ENCODE assay signal across 10 cellular contexts in genomic region chr5:143592648-143593047, GRCh38.
DNase-seq lines count a peak whose midpoint lies in the region; ATAC-seq, FAIRE-seq and TF ChIP-seq lines count a peak whose summit lies in the region.
"Had no signal": no experiment of that assay in that cellular context is flagged by ENCODE, and none has a peak within 500 bp of the region (broad histone marks: within the 10 kb centered on the region; RNA-seq: fewer than 3 reads in every experiment).

No MANE protein-coding gene starts in this region.

- in situ Hi-C loops in HAP-1 (cut with MboI; ENCODE audit: low sequenced_read_pairs), result no loop called here

- H3K27me3 ChIP-seq in HAP-1 (ENCODE audit: low read depth), result no peaks in the 10 kb centered on the region
- H3K27me3 ChIP-seq: body of pancreas, pancreas had no signal

- no peak overlapping the region for H3K4me3 ChIP-seq in HAP-1
- H3K4me3 ChIP-seq: body of pancreas, pancreas had no signal

- no peak for TF ChIP-seq POLR2A in H54 (IDR thresholded peaks at IDR 0.05; ENCODE audit: low read depth, low read length)

- no peak for TF ChIP-seq CTCF in GM10266 (IDR thresholded peaks at IDR 0.05; ENCODE audit: control insufficient read depth, insufficient read depth, low read depth, missing control alignments)

- FAIRE-seq in H54 (lab: Jason Lieb, UNC), result no peak
- FAIRE-seq: pancreas had no signal

- no peaks in the 10 kb centered on the region for H3K4me1 ChIP-seq in HAP-1

- no peaks in the 10 kb centered on the region for H3K36me3 ChIP-seq in HAP-1 (replicated peaks)
- H3K36me3 ChIP-seq: pancreas had no signal

- ATAC-seq in GM19468 (IDR thresholded peaks at IDR 0.05; ENCODE audit: extremely low read depth, unreplicated experiment) (peak; percentile 77), HG03520 (IDR thresholded peaks at IDR 0.05; ENCODE audit: unreplicated experiment) (peak; percentile 80)
- ATAC-seq: body of pancreas had no signal

- DNase-seq in GM10266 (ENCODE audit: extremely low spot score) (peak; percentile 37), dermis microvascular lymphatic vessel endothelial cell (ENCODE audit: low read depth in 2 of 2) (peak; percentile 6 to 30), H54 (ENCODE audit: insufficient read length, low spot score) (no peak), COR-L47 (lab: John Stamatoyannopoulos, UW) (no peak), NCI-H510A treated with DMSO at 0.1 percent for 48 hours (lab: John Stamatoyannopoulos, UW) (no peak), HAP-1 (ENCODE audit: low spot score in 2 of 2) (no peak)
- DNase-seq: pancreas had no signal

- no peaks in the 10 kb centered on the region for H3K9me3 ChIP-seq in HAP-1
- H3K9me3 ChIP-seq: body of pancreas, pancreas had no signal

Comparison
In these comparisons a context has a peak if more than half of its experiments do, and no peak if none do; other contexts are left out.
1. DNase-seq: peak in GM10266 (single experiment) and dermis microvascular lymphatic vessel endothelial cell (2 of 2); none in H54 (single experiment), COR-L47 (single experiment), NCI-H510A treated with DMSO at 0.1 percent for 48 hours (single experiment) and HAP-1 (0 of 2).